In genomic region chr16:2001456-2002355, GRCh38 we compare ENCODE assay signal across 1 cellular context.
TF ChIP-seq lines count a peak whose summit lies in the region.

No MANE protein-coding gene starts in this region.

TF ChIP-seq in K562, 482 proteins besides CTCF, POLR2A, EP300 and RAD21:
- no peak for TF ChIP-seq ARHGAP35 (IDR thresholded peaks at IDR 0.05; ENCODE audit: partially characterized antibody)
- no peak for TF ChIP-seq VEZF1 (CRISPR knock-in tag; IDR thresholded peaks at IDR 0.05)
- TF ChIP-seq ID3 (CRISPR knock-in tag; IDR thresholded peaks at IDR 0.05): no peak
- TF ChIP-seq ID3 (tag; IDR thresholded peaks at IDR 0.05): no peak
- TF ChIP-seq POLR2G (IDR thresholded peaks at IDR 0.05; ENCODE audit: low read depth, low read length): peak; percentile 54
- TF ChIP-seq ATF7 (IDR thresholded peaks at IDR 0.05): no peak
- no peak for TF ChIP-seq RREB1 (CRISPR knock-in tag; IDR thresholded peaks at IDR 0.05)
- no peak for TF ChIP-seq HDAC2 (IDR thresholded peaks at IDR 0.05)
- TF ChIP-seq SMARCB1 (IDR thresholded peaks at IDR 0.05; ENCODE audit: insufficient read length, low read depth): no peak
- TF ChIP-seq RBFOX2 (IDR thresholded peaks at IDR 0.05; ENCODE audit: low read depth, low read length): peak; percentile 46
- TF ChIP-seq KLF1 (tag; IDR thresholded peaks at IDR 0.05): no peak
- no peak for TF ChIP-seq ZNF134 (CRISPR knock-in tag; conservative IDR thresholded peaks at IDR 0.05)
